ENCODE assay signal across 3 cellular contexts in the genomic region with DNA sequence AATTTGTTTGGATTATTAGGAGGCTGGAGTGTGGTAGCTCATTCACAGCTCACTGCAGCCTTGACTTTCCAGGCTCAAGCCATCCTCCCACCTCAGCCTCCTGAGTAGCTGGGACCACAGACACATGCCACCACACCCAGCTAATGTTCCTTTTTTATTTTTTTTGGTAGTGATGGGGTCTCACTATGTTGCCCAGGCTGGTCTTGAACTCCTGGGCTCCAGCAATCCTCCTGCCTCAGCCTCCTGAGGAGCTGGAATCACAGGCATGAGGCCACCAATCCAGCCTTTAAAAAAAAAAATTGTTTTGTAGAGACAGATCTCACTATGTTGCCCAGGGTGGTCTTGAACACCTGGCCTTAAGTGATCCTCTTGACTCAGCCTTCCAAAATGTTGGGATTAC. TPM values are rescaled to one million over a fixed set of nuclear protein-coding genes. Genes with fewer than 3 reads are reported as not detected.
"Had no signal": no experiment of that assay in that cellular context is flagged by ENCODE, and none has a peak within 500 bp of the region (broad histone marks: within the 10 kb centered on the region; RNA-seq: fewer than 3 reads in every experiment).

No MANE protein-coding gene starts in this region.

RNA-seq across cellular contexts. Expression of a gene that starts 8.3 kb away (rescaled TPM):
- total RNA-seq: upper lobe of right lung had no signal

RNA-seq across cellular contexts. Expression of a gene that starts 33.1 kb away (rescaled TPM):
- total RNA-seq: thoracic aorta, tibial nerve had no signal
